9 cellular contexts compared by ENCODE assay signal in genomic region chr5:154868702-154869101, GRCh38. TPM values are rescaled to one million over a fixed set of nuclear protein-coding genes. Genes with fewer than 3 reads are reported as not detected.
A peak's percentile ranks its signal among the peaks of the same experiment; 100 is the strongest.
DNase-seq lines count a peak whose midpoint lies in the region; ATAC-seq and TF ChIP-seq lines count a peak whose summit lies in the region.
"Had no signal": no experiment of that assay in that cellular context is flagged by ENCODE, and none has a peak within 500 bp of the region (broad histone marks: within the 10 kb centered on the region; RNA-seq: fewer than 3 reads in every experiment).

No MANE protein-coding gene starts in this region.

- peaks cover 0 to 15% (median 0%) of the 10 kb centered on the region in 3 donors for H3K4me1 ChIP-seq in esophagus squamous epithelium

- in situ Hi-C loops in G401 (cut with HindIII; ENCODE audit: low sequenced_read_pairs) = no loop called here

- no peak for TF ChIP-seq POLR2A in NB4 (IDR thresholded peaks at IDR 0.05; ENCODE audit: extremely low read depth, insufficient read length)
- TF ChIP-seq POLR2A in esophagus squamous epithelium (IDR thresholded peaks at IDR 0.05) = no peak

- H3K27me3 ChIP-seq in dorsolateral prefrontal cortex (no peaks in the 10 kb centered on the region), esophagus squamous epithelium (no peaks in the 10 kb centered on the region)

- TF ChIP-seq CTCF in NB4 (IDR thresholded peaks at IDR 0.05; ENCODE audit: low read depth, low read length) = no peak
- TF ChIP-seq CTCF in dorsolateral prefrontal cortex (IDR thresholded peaks at IDR 0.05 in 54 of 56, conservative IDR thresholded peaks at IDR 0.05 in 2 of 56; ENCODE audit: low read depth in 1 of 56, partially characterized antibody in 56 of 56) = peak in 5 of 56 donors; percentile 8 to 21 (median 12)
- peak in 1 of 6 experiments; percentile 12 for TF ChIP-seq CTCF in esophagus squamous epithelium (IDR thresholded peaks at IDR 0.05)

- ATAC-seq in HG03354 (IDR thresholded peaks at IDR 0.05; ENCODE audit: poor library complexity, severe bottlenecking, unreplicated experiment) = no peak
- ATAC-seq in HG02840 (IDR thresholded peaks at IDR 0.05; ENCODE audit: low FRiP score, unreplicated experiment) = no peak

- WGBS in esophagus squamous epithelium, 2 donors = 86 to 91% methylated on average over 5 of the region's 5 CpGs

- H3K4me3 ChIP-seq in NB4 (ENCODE audit: low read depth, low read length) (no peak overlapping the region), dorsolateral prefrontal cortex (no peak overlapping the region), esophagus squamous epithelium (no peak overlapping the region)
- H3K4me3 ChIP-seq: skin epidermis had no signal

- peaks cover 12 to 94% (median 29%) of the 10 kb centered on the region in 3 donors for H3K36me3 ChIP-seq in esophagus squamous epithelium

- peak; percentile 18 for DNase-seq in G401 (ENCODE audit: low spot score)
- peak; percentile 23 for DNase-seq in NB4 (ENCODE audit: low read depth)
- DNase-seq in dorsolateral prefrontal cortex = peak in 1 of 10 donors; percentile 35
- DNase-seq in occipital lobe (lab: John Stamatoyannopoulos, UW) = peak; percentile 16
- no peak for DNase-seq in esophagus squamous epithelium (lab: John Stamatoyannopoulos, UW)

- intact Hi-C loops in dorsolateral prefrontal cortex (cut with DNase I) = no loop called here
- intact Hi-C loops in esophagus squamous epithelium (cut with DNase I) = no loop called here

- H3K27ac ChIP-seq in dorsolateral prefrontal cortex (peak overlapping the region in 38 of 59 donors; percentile 1 to 78 (median 43)), esophagus squamous epithelium (no peak overlapping the region)

- H3K9me3 ChIP-seq in esophagus squamous epithelium = no peaks in the 10 kb centered on the region

RNA-seq across cellular contexts. Expression of gene CNOT8, which starts 10.3 kb away (rescaled TPM):
- 63.0 and 69.6 TPM in 2 replicates for total RNA-seq in G401 (2014; rRNA removed; shearing (Covaris generic))
- total RNA-seq in dorsolateral prefrontal cortex (10 to 100 TPM; 40.2 to 72.9 (median 52.6) TPM), occipital lobe (139 TPM), esophagus squamous epithelium (10 to 100 TPM; 32.8 to 55.0 (median 40.3) TPM)

RNA-seq across cellular contexts. Expression of gene FAXDC2, which starts 18.3 kb away (rescaled TPM):
- total RNA-seq in G401 (2014; rRNA removed; shearing (Covaris generic)) = 7.9 and 10.3 TPM in 2 replicates
- total RNA-seq in dorsolateral prefrontal cortex (100 to 1,000 TPM in 7 of 120 experiments, 10 to 100 TPM in 113; 17.1 to 155 (median 53.8) TPM), occipital lobe (7.2 TPM), esophagus squamous epithelium (10 to 100 TPM in 2 of 4 donors, 1 to 10 TPM in 2; 1.6 to 30.1 (median 7.3) TPM)
- total RNA-seq: T-helper 1 cell treated with Interleukin-12 subunit alpha and Interleukin-12 subunit beta and Interleukin-4 antibody, amounts not matched to agents 30 ng/mL and 1 ng/mL, for 36 hours had no signal

Comparison
In these comparisons a context has a peak if more than half of its experiments do, and no peak if none do; other contexts are left out.
1. H3K27ac ChIP-seq: peak in dorsolateral prefrontal cortex (38 of 59); none in esophagus squamous epithelium (0 of 4).